ENCODE assay signal across 8 cellular contexts in the genomic region with DNA sequence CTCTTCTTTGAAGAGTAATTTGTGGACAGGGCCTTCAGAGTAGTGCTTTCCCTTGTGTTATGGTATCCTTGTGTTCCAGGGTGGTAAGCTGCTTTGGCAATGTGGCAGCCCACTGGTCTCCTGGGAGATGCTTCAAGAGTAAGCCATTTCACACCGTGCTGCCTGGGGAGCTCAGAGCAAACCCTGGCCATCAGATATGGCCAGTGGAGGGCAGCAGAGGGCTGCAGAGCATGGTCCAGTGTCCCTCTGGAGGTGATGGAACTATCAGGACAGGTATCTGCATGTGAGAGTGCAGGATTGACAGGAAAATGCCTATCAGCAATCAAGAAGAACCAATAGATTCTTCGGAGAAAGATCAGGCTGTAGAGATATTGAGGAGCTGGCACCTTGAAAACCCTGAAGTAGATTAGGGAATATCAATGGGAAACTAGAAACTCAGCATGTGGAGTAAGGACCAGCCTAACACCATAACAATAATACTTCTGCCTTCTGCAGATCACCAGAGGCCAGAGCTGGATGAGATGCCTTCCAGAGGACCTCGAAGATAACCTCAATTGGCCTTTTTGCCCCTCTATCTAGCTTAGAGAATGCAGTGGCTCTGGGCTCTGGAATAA.
DNase-seq lines count a peak whose midpoint lies in the region; ATAC-seq and TF ChIP-seq lines count a peak whose summit lies in the region.

No MANE protein-coding gene starts in this region.

- intact Hi-C loops in colonic mucosa (cut with DNase I), result loop anchor here (2.0 to 10.0 kb wide), 4 partner anchors 115 to 405 kb away; partner anchors contain the start of gene BAAT

- no peaks in the 10 kb centered on the region for H3K27me3 ChIP-seq in colonic mucosa

- no peaks in the 10 kb centered on the region for H3K36me3 ChIP-seq in colonic mucosa

- peak; percentile 29 for DNase-seq in SIG-M5 treated with dmso at 0.1 percent for 504 hours (lab: John Stamatoyannopoulos, UW; ENCODE audit: unreplicated experiment)
- DNase-seq in SIG-M5 (lab: John Stamatoyannopoulos, UW), result no peak
- peak; percentile 77 for DNase-seq in NCI-H82 treated with DMSO at 0.1 percent for 48 hours (lab: John Stamatoyannopoulos, UW; ENCODE audit: unreplicated experiment)
- peak; percentile 59 for DNase-seq in colonic mucosa
- DNase-seq in mucosa of gallbladder (ENCODE audit: low spot score), result peak; percentile 63
- DNase-seq in epidermal melanocyte (ENCODE audit: insufficient read length, low spot score), result no peak

- no peak overlapping the region for H3K9ac ChIP-seq in colonic mucosa (ENCODE audit: low read depth in 2 of 2, low read length in 2 of 2)

- H3K27ac ChIP-seq in colonic mucosa, result no peak overlapping the region

- ATAC-seq in GM21390 (IDR thresholded peaks at IDR 0.05; ENCODE audit: unreplicated experiment) (peak; percentile 84), HG03571 (IDR thresholded peaks at IDR 0.05; ENCODE audit: unreplicated experiment) (peak; percentile 72)

- H3K4me1 ChIP-seq in colonic mucosa, result no peaks in the 10 kb centered on the region

- no peaks in the 10 kb centered on the region for H3K9me3 ChIP-seq in colonic mucosa

- TF ChIP-seq CTCF in colonic mucosa (IDR thresholded peaks at IDR 0.05), result peak; percentile 68

- no peak overlapping the region for H3K4me3 ChIP-seq in colonic mucosa

Comparison
In these comparisons a context has a peak if more than half of its experiments do, and no peak if none do; other contexts are left out.
1. DNase-seq: peak in SIG-M5 treated with dmso at 0.1 percent for 504 hours (single experiment), NCI-H82 treated with DMSO at 0.1 percent for 48 hours (single experiment), colonic mucosa (single experiment) and mucosa of gallbladder (single experiment); none in SIG-M5 (single experiment) and epidermal melanocyte (single experiment).